8 cellular contexts compared by ENCODE assay signal in the genomic region with DNA sequence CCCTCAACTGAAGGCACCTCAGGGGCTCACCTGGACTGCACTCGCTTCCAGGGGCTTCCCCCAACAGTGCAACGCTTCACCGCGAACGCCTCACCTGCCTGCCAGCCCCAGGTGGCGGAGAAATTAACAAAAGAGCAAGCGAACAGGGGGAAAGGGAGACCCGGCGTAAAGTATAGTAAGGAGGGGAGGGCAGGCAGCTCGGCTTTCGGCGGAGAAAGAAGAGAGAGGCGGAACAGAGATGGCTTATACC. TPM values are rescaled to one million over a fixed set of nuclear protein-coding genes. Genes with fewer than 3 reads are reported as not detected.
DNase-seq lines count a peak whose midpoint lies in the region; ATAC-seq and TF ChIP-seq lines count a peak whose summit lies in the region.

No MANE protein-coding gene starts in this region.

- no peaks in the 10 kb centered on the region for H3K4me1 ChIP-seq in DND-41 (ENCODE audit: insufficient read depth, low read length)
- H3K4me1 ChIP-seq in esophagus muscularis mucosa, result peaks cover 26 to 58% (median 50%) of the 10 kb centered on the region in 4 donors
- peaks cover 11% of the 10 kb centered on the region for H3K4me1 ChIP-seq in rectal smooth muscle tissue (ENCODE audit: control insufficient read depth, insufficient read depth, low read length)

- H3K9ac ChIP-seq in DND-41 (ENCODE audit: low read depth, low read length), result no peak overlapping the region
- H3K9ac ChIP-seq in rectal smooth muscle tissue (ENCODE audit: low read length), result peak overlapping the region; percentile 75

- H3K27me3 ChIP-seq in DND-41 (ENCODE audit: insufficient read depth, low read length, poor library complexity), result peaks cover 32% of the 10 kb centered on the region
- H3K27me3 ChIP-seq in WERI-Rb-1 (ENCODE audit: insufficient read depth, low read depth, severe bottlenecking), result no peaks in the 10 kb centered on the region
- no peaks in the 10 kb centered on the region for H3K27me3 ChIP-seq in esophagus muscularis mucosa
- H3K27me3 ChIP-seq in rectal smooth muscle tissue (ENCODE audit: control insufficient read depth, insufficient read depth, low read length), result no peaks in the 10 kb centered on the region

- TF ChIP-seq CTCF in DND-41 (IDR thresholded peaks at IDR 0.05; ENCODE audit: borderline replicate concordance, extremely low read depth, low read length, poor library complexity, severe bottlenecking) (no peak), HFF-Myc (IDR thresholded peaks at IDR 0.05; ENCODE audit: low read depth, low read length, missing control alignments) (no peak), WERI-Rb-1 (IDR thresholded peaks at IDR 0.05; ENCODE audit: low read depth, low read length) (no peak), esophagus muscularis mucosa (IDR thresholded peaks at IDR 0.05) (no peak)

- H3K36me3 ChIP-seq in DND-41 (ENCODE audit: insufficient read depth, low read length) (no peaks in the 10 kb centered on the region), WERI-Rb-1 (no peaks in the 10 kb centered on the region), esophagus muscularis mucosa (no peaks in the 10 kb centered on the region), rectal smooth muscle tissue (ENCODE audit: control insufficient read depth, insufficient read depth, low read length) (no peaks in the 10 kb centered on the region)

- intact Hi-C loops in esophagus muscularis mucosa (cut with DNase I), result loop anchor here (2.0 to 5.0 kb wide), 3 partner anchors 85 to 125 kb away; no protein-coding TSS in a partner anchor

- no peak overlapping the region for H3K4me3 ChIP-seq in DND-41 (ENCODE audit: low read depth in 1 of 2, low read length in 2 of 2)
- peak overlapping the region; percentile 93 for H3K4me3 ChIP-seq in HFF-Myc (replicated peaks; ENCODE audit: low read depth, low read length)
- peak overlapping the region; percentile 83 for H3K4me3 ChIP-seq in WERI-Rb-1 (ENCODE audit: low read depth, low read length)
- peak overlapping the region; percentile 80 to 86 (median 84) for H3K4me3 ChIP-seq in esophagus muscularis mucosa
- H3K4me3 ChIP-seq in rectal smooth muscle tissue (ENCODE audit: low read length), result peak overlapping the region; percentile 87

- no peak for TF ChIP-seq POLR2A in esophagus muscularis mucosa (IDR thresholded peaks at IDR 0.05; ENCODE audit: low read depth)

- H3K79me2 ChIP-seq in DND-41 (ENCODE audit: insufficient read depth, low read length), result no peaks in the 10 kb centered on the region

- no peak overlapping the region for H2AFZ ChIP-seq in DND-41 (ENCODE audit: low read depth, low read length)

- no peak for TF ChIP-seq EP300 in esophagus muscularis mucosa (IDR thresholded peaks at IDR 0.05)

- H3K4me2 ChIP-seq in DND-41 (ENCODE audit: insufficient read depth, low read length), result no peak overlapping the region

- WGBS in esophagus muscularis mucosa, result 0% methylated on average over 13 of the region's 13 CpGs

- ATAC-seq in DND-41 (ENCODE audit: insufficient read depth, low read depth) (0 out of 3 replicates have a peak, but pooled peaks have one; percentile 14), GM21528 (IDR thresholded peaks at IDR 0.05; ENCODE audit: low FRiP score, unreplicated experiment) (no peak)

- no peak for DNase-seq in DND-41
- no peak for DNase-seq in HFF-Myc (ENCODE audit: extremely low read depth, low read depth)
- DNase-seq in WERI-Rb-1, result no peak
- DNase-seq in esophagus muscularis mucosa (ENCODE audit: extremely low spot score), result no peak
- no peak for DNase-seq in pons (ENCODE audit: low spot score)
- no peak for DNase-seq in ecto neural progenitor cell (ENCODE audit: low spot score)

- no peaks in the 10 kb centered on the region for H4K20me1 ChIP-seq in DND-41 (ENCODE audit: insufficient read depth, low read length)

- no peaks in the 10 kb centered on the region for H3K9me3 ChIP-seq in DND-41 (ENCODE audit: insufficient read depth, low read length, severe bottlenecking)
- no peaks in the 10 kb centered on the region for H3K9me3 ChIP-seq in WERI-Rb-1 (ENCODE audit: severe bottlenecking)
- no peaks in the 10 kb centered on the region for H3K9me3 ChIP-seq in esophagus muscularis mucosa

- no peak overlapping the region for H3K27ac ChIP-seq in DND-41 (ENCODE audit: low read length)
- H3K27ac ChIP-seq in WERI-Rb-1, result peak overlapping the region; percentile 83
- peak overlapping the region; percentile 91 to 96 (median 94) for H3K27ac ChIP-seq in esophagus muscularis mucosa (replicated peaks in 1 of 4)
- peak overlapping the region; percentile 73 for H3K27ac ChIP-seq in rectal smooth muscle tissue (ENCODE audit: low read depth, low read length)

RNA-seq across cellular contexts. Expression of a gene that starts 0.5 kb away (rescaled TPM):
- 10 to 100 TPM in 1 of 4 donors, 1 to 10 TPM in 3; 5.4 to 11.5 (median 8.2) TPM for total RNA-seq in esophagus muscularis mucosa

Comparison
In these comparisons a context has a peak if more than half of its experiments do, and no peak if none do; other contexts are left out.
1. H3K4me3 ChIP-seq: peak in HFF-Myc (single experiment), WERI-Rb-1 (single experiment), esophagus muscularis mucosa (4 of 4) and rectal smooth muscle tissue (single experiment); none in DND-41 (0 of 2).